In genomic region chr9:99104459-99105151, GRCh38 we compare ENCODE assay signal across 8 cellular contexts. TPM values are rescaled to one million over a fixed set of nuclear protein-coding genes. Genes with fewer than 3 reads are reported as not detected.
DNase-seq lines count a peak whose midpoint lies in the region; ATAC-seq and TF ChIP-seq lines count a peak whose summit lies in the region.

TGFBR1 (plus strand) TSS chr9:99105113; CDS start chr9:99105206, 93 bp downstream.

- peaks cover 15 to 60% (median 32%) of the 10 kb centered on the region in 4 donors for H3K4me1 ChIP-seq in transverse colon

- TF ChIP-seq POLR2A in transverse colon (IDR thresholded peaks at IDR 0.05): peak; percentile 42

- H3K4me3 ChIP-seq in GM12865 (ENCODE audit: low read depth, low read length): peak within 1 kb of the TSS; percentile 64
- peak within 1 kb of the TSS; percentile 57 to 96 (median 78) for H3K4me3 ChIP-seq in transverse colon

- TF ChIP-seq CTCF in GM12865 (IDR thresholded peaks at IDR 0.05; ENCODE audit: insufficient read depth, low read depth, low read length, missing control alignments) (no peak), transverse colon (IDR thresholded peaks at IDR 0.05) (peak in 3 of 5 experiments; percentile 5 to 17 (median 17))

- intact Hi-C loops in cardiac septum (cut with DNase I): no loop called here
- intact Hi-C loops in transverse colon (cut with DNase I; ENCODE audit: low total_unique reads): no loop called here

- ATAC-seq in HG02763 (IDR thresholded peaks at IDR 0.05; ENCODE audit: unreplicated experiment) (peak; percentile 90), T-cell (replicated peaks in 1 of 4) (peak; percentile 86 to 91 (median 88))

- H3K27me3 ChIP-seq in transverse colon: no peaks in the 10 kb centered on the region

- H3K9me3 ChIP-seq in transverse colon: no peaks in the 10 kb centered on the region

- H3K27ac ChIP-seq in adipose tissue (ENCODE audit: low read depth, low read length) (peak within 1 kb of the TSS; percentile 84), transverse colon (peak within 1 kb of the TSS; percentile 88 to 95 (median 93))

- POLR2A ChIA-PET in T-cell (lab: Charles Lee): interaction anchor here (0.6 to 1.7 kb wide), 6 partner anchors 12 to 1202 kb away, joined by 3 to 11 read pairs (median 5); no protein-coding TSS in a partner anchor

- CTCF ChIA-PET in T-cell (lab: Charles Lee): interaction anchor here (0.6 to 2.6 kb wide), 8 partner anchors 10 to 104 kb away, joined by 3 to 8 read pairs (median 4); no protein-coding TSS in a partner anchor

- peak within 1 kb of the TSS; percentile 95 to 97 for H3K27ac Mint-ChIP-seq in T-cell

- WGBS in adipose tissue, 3 donors: 0 to 1% (median 0%) methylated on average over 46 to 60 of the region's 60 CpGs
- 0% methylated on average over 4 to 36 of the region's 60 CpGs for WGBS in transverse colon (ENCODE audit: low coverage in 1 of 2), 2 donors

- in situ Hi-C loops in transverse colon (cut with MboI; ENCODE audit: low pct_ligation_motif_present in 1 of 4, low pct_unique_long_range_greater_than_20kb in 1 of 4, low sequenced_read_pairs in 3 of 4): no loop called here

- peaks cover 53 to 68% (median 61%) of the 10 kb centered on the region in 3 donors for H3K4me1 Mint-ChIP-seq in T-cell

- DNase-seq in GM12865 (ENCODE audit: low read depth) (peak; percentile 96), NCI-H1417 (lab: John Stamatoyannopoulos, UW) (peak; percentile 87 to 98 (median 97)), T-cell (peak; percentile 75 to 93 (median 86)), cardiac septum (ENCODE audit: low spot score) (peak; percentile 98), pons (ENCODE audit: low spot score) (peak; percentile 93), transverse colon (peak; percentile 94)

- TF ChIP-seq EP300 in transverse colon (IDR thresholded peaks at IDR 0.05; ENCODE audit: low read depth): no peak

- no peaks in the 10 kb centered on the region for H3K27me3 Mint-ChIP-seq in T-cell

- H3K4me3 Mint-ChIP-seq in T-cell: peak within 1 kb of the TSS; percentile 90 to 94 (median 92)

- no peaks in the 10 kb centered on the region for H3K36me3 Mint-ChIP-seq in T-cell

- peaks cover 0 to 4% (median 0%) of the 10 kb centered on the region in 3 donors for H3K9me3 Mint-ChIP-seq in T-cell

- H3K36me3 ChIP-seq in transverse colon: no peaks in the 10 kb centered on the region

RNA-seq across cellular contexts. Expression of gene TGFBR1, which starts in this region (rescaled TPM):
- total RNA-seq in T-cell (10 to 100 TPM; 22.3 to 36.9 (median 31.7) TPM), cardiac septum (21.8 TPM), transverse colon (10 to 100 TPM; 17.6 to 24.1 (median 22.8) TPM)
- 10 to 100 TPM in 1 of 3 donors, 1 to 10 TPM in 2; 3.7 to 12.1 (median 9.4) TPM for polyA plus RNA-seq in adipose tissue

Comparison
In these comparisons a context has a peak if more than half of its experiments do, and no peak if none do; other contexts are left out.
1. Peak in every context shown above with its lines: DNase-seq, ATAC-seq, H3K4me3 ChIP-seq and H3K27ac ChIP-seq.